1 cellular context compared by ENCODE assay signal in the genomic region with DNA sequence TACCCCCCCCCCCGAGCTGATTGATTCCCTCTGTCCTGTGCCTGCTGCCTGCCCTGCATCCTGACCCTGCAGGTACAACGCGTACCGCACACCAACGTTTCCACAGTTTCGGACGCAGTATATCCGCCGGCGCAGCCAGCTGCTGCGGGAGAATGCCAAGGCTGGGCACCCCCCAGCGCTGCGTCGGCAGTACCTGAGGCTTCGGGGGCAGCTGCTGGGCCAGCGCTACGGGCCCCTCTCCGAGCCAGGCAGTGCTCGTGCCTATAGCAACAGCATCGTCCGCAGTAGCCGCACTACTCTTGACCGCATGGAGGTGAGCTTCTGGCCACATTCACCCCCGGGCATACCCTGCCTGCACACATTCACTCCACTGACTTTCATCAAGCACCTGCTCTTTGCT.
TF ChIP-seq lines count a peak whose summit lies in the region.

No MANE protein-coding gene starts in this region.

TF ChIP-seq in K562, 482 proteins besides CTCF, POLR2A, EP300 and RAD21:
- no peak for TF ChIP-seq NR4A1 (CRISPR knock-in tag; IDR thresholded peaks at IDR 0.05)
- TF ChIP-seq NR4A1 (tag; IDR thresholded peaks at IDR 0.05): no peak
- TF ChIP-seq, protein P1, sequence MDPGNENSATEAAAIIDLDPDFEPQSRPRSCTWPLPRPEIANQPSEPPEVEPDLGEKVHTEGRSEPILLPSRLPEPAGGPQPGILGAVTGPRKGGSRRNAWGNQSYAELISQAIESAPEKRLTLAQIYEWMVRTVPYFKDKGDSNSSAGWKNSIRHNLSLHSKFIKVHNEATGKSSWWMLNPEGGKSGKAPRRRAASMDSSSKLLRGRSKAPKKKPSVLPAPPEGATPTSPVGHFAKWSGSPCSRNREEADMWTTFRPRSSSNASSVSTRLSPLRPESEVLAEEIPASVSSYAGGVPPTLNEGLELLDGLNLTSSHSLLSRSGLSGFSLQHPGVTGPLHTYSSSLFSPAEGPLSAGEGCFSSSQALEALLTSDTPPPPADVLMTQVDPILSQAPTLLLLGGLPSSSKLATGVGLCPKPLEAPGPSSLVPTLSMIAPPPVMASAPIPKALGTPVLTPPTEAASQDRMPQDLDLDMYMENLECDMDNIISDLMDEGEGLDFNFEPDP (CRISPR knock-in tag; IDR thresholded peaks at IDR 0.05): no peak
- no peak for TF ChIP-seq ZNF324 (CRISPR knock-in tag; IDR thresholded peaks at IDR 0.05)
- TF ChIP-seq, protein P2, sequence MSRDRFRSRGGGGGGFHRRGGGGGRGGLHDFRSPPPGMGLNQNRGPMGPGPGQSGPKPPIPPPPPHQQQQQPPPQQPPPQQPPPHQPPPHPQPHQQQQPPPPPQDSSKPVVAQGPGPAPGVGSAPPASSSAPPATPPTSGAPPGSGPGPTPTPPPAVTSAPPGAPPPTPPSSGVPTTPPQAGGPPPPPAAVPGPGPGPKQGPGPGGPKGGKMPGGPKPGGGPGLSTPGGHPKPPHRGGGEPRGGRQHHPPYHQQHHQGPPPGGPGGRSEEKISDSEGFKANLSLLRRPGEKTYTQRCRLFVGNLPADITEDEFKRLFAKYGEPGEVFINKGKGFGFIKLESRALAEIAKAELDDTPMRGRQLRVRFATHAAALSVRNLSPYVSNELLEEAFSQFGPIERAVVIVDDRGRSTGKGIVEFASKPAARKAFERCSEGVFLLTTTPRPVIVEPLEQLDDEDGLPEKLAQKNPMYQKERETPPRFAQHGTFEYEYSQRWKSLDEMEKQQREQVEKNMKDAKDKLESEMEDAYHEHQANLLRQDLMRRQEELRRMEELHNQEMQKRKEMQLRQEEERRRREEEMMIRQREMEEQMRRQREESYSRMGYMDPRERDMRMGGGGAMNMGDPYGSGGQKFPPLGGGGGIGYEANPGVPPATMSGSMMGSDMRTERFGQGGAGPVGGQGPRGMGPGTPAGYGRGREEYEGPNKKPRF (IDR thresholded peaks at IDR 0.05; ENCODE audit: low read depth, low read length): no peak
- TF ChIP-seq HEY1 (CRISPR knock-in tag; IDR thresholded peaks at IDR 0.05; ENCODE audit: borderline replicate concordance): no peak
- no peak for TF ChIP-seq CCAR2 (IDR thresholded peaks at IDR 0.05; ENCODE audit: low read depth, low read length)
- TF ChIP-seq ZC3H11A (IDR thresholded peaks at IDR 0.05; ENCODE audit: low read depth, low read length): no peak
- TF ChIP-seq KLF13 (tag; IDR thresholded peaks at IDR 0.05; ENCODE audit: borderline replicate concordance, low read depth): no peak
- TF ChIP-seq POU5F1 (IDR thresholded peaks at IDR 0.05; ENCODE audit: borderline replicate concordance, low read depth, low read length, partially characterized antibody): no peak
- no peak for TF ChIP-seq SIN3B (IDR thresholded peaks at IDR 0.05; ENCODE audit: low read depth)
- no peak for TF ChIP-seq ESRRA (IDR thresholded peaks at IDR 0.05; ENCODE audit: borderline replicate concordance, low read depth)
- TF ChIP-seq CHCHD3 (CRISPR knock-in tag; IDR thresholded peaks at IDR 0.05): no peak
- TF ChIP-seq ZNF124 (CRISPR knock-in tag; IDR thresholded peaks at IDR 0.05): no peak
- TF ChIP-seq NR2C2 (CRISPR knock-in tag; IDR thresholded peaks at IDR 0.05): no peak
- TF ChIP-seq NR2C2 (tag; IDR thresholded peaks at IDR 0.05): no peak
- TF ChIP-seq KLF1 (tag; IDR thresholded peaks at IDR 0.05): no peak
- TF ChIP-seq, protein P3, sequence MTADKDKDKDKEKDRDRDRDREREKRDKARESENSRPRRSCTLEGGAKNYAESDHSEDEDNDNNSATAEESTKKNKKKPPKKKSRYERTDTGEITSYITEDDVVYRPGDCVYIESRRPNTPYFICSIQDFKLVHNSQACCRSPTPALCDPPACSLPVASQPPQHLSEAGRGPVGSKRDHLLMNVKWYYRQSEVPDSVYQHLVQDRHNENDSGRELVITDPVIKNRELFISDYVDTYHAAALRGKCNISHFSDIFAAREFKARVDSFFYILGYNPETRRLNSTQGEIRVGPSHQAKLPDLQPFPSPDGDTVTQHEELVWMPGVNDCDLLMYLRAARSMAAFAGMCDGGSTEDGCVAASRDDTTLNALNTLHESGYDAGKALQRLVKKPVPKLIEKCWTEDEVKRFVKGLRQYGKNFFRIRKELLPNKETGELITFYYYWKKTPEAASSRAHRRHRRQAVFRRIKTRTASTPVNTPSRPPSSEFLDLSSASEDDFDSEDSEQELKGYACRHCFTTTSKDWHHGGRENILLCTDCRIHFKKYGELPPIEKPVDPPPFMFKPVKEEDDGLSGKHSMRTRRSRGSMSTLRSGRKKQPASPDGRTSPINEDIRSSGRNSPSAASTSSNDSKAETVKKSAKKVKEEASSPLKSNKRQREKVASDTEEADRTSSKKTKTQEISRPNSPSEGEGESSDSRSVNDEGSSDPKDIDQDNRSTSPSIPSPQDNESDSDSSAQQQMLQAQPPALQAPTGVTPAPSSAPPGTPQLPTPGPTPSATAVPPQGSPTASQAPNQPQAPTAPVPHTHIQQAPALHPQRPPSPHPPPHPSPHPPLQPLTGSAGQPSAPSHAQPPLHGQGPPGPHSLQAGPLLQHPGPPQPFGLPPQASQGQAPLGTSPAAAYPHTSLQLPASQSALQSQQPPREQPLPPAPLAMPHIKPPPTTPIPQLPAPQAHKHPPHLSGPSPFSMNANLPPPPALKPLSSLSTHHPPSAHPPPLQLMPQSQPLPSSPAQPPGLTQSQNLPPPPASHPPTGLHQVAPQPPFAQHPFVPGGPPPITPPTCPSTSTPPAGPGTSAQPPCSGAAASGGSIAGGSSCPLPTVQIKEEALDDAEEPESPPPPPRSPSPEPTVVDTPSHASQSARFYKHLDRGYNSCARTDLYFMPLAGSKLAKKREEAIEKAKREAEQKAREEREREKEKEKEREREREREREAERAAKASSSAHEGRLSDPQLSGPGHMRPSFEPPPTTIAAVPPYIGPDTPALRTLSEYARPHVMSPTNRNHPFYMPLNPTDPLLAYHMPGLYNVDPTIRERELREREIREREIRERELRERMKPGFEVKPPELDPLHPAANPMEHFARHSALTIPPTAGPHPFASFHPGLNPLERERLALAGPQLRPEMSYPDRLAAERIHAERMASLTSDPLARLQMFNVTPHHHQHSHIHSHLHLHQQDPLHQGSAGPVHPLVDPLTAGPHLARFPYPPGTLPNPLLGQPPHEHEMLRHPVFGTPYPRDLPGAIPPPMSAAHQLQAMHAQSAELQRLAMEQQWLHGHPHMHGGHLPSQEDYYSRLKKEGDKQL (CRISPR knock-in tag; IDR thresholded peaks at IDR 0.05; ENCODE audit: borderline replicate concordance): no peak
- TF ChIP-seq, protein P4, sequence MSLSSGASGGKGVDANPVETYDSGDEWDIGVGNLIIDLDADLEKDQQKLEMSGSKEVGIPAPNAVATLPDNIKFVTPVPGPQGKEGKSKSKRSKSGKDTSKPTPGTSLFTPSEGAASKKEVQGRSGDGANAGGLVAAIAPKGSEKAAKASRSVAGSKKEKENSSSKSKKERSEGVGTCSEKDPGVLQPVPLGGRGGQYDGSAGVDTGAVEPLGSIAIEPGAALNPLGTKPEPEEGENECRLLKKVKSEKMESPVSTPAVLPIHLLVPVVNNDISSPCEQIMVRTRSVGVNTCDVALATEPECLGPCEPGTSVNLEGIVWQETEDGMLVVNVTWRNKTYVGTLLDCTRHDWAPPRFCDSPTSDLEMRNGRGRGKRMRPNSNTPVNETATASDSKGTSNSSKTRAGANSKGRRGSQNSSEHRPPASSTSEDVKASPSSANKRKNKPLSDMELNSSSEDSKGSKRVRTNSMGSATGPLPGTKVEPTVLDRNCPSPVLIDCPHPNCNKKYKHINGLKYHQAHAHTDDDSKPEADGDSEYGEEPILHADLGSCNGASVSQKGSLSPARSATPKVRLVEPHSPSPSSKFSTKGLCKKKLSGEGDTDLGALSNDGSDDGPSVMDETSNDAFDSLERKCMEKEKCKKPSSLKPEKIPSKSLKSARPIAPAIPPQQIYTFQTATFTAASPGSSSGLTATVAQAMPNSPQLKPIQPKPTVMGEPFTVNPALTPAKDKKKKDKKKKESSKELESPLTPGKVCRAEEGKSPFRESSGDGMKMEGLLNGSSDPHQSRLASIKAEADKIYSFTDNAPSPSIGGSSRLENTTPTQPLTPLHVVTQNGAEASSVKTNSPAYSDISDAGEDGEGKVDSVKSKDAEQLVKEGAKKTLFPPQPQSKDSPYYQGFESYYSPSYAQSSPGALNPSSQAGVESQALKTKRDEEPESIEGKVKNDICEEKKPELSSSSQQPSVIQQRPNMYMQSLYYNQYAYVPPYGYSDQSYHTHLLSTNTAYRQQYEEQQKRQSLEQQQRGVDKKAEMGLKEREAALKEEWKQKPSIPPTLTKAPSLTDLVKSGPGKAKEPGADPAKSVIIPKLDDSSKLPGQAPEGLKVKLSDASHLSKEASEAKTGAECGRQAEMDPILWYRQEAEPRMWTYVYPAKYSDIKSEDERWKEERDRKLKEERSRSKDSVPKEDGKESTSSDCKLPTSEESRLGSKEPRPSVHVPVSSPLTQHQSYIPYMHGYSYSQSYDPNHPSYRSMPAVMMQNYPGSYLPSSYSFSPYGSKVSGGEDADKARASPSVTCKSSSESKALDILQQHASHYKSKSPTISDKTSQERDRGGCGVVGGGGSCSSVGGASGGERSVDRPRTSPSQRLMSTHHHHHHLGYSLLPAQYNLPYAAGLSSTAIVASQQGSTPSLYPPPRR (CRISPR knock-in tag; IDR thresholded peaks at IDR 0.05; ENCODE audit: borderline replicate concordance): no peak
- TF ChIP-seq PTBP1 (IDR thresholded peaks at IDR 0.05; ENCODE audit: low read depth, low read length): no peak
TF ChIP-seq in K562: peak in this region for 0.
